Comparison of ENCODE assay signal across 9 cellular contexts in genomic region chr5:146533260-146533857, GRCh38. TPM values are rescaled to one million over a fixed set of nuclear protein-coding genes. Genes with fewer than 3 reads are reported as not detected.
DNase-seq lines count a peak whose midpoint lies in the region; ATAC-seq and TF ChIP-seq lines count a peak whose summit lies in the region.
"Had no signal": no experiment of that assay in that cellular context is flagged by ENCODE, and none has a peak within 500 bp of the region (broad histone marks: within the 10 kb centered on the region; RNA-seq: fewer than 3 reads in every experiment).

No MANE protein-coding gene starts in this region.

- H3K36me3 ChIP-seq in HCT116 (ENCODE audit: control insufficient read depth in 1 of 2, insufficient read depth in 2 of 2, low read length in 2 of 2) (no peaks in the 10 kb centered on the region), MG63 (no peaks in the 10 kb centered on the region), psoas muscle (ENCODE audit: insufficient read depth in 1 of 2, low read depth in 1 of 2) (no peaks in the 10 kb centered on the region)

- H3K27ac ChIP-seq in HCT116 (ENCODE audit: low read depth, low read length) (no peak overlapping the region), psoas muscle (no peak overlapping the region)

- H4K20me1 ChIP-seq in HCT116 (ENCODE audit: insufficient read depth) = no peaks in the 10 kb centered on the region

- TF ChIP-seq POLR2A in HCT116 (IDR thresholded peaks at IDR 0.05; ENCODE audit: borderline replicate concordance, extremely low read depth, insufficient read depth, insufficient read length) = no peak

- intact Hi-C loops in HCT116 (cut with micrococcal nuclease) = loop anchor here (1.0 to 5.0 kb wide), 4 partner anchors 433 to 1044 kb away; no protein-coding TSS in a partner anchor
- intact Hi-C loops in psoas muscle (cut with DNase I) = loop anchor here (5.0 kb wide), 2 partner anchors 654 to 659 kb away; no protein-coding TSS in a partner anchor

- no peaks in the 10 kb centered on the region for H3K9me3 Mint-ChIP-seq in glutamatergic neuron (ENCODE audit: unreplicated experiment)

- DNase-seq in HCT116 (ENCODE audit: low read depth, low spot score) (peak; percentile 73), MG63 (peak; percentile 59), SHP77 treated with DMSO at 0.1 percent for 48 hours (lab: John Stamatoyannopoulos, UW) (peak; percentile 21), glutamatergic neuron (peak; percentile 83), psoas muscle (peak; percentile 39 to 64), OCI-M2 (lab: John Stamatoyannopoulos, UW; ENCODE audit: unreplicated experiment) (no peak)
- DNase-seq in activated gamma-delta T cell treated with anti-CD3 and anti-CD28 coated beads, Interleukin-2, amount 50 U/mL, for 16 hours (ENCODE audit: low read depth) = peak; percentile 54

- peaks cover 2% of the 10 kb centered on the region for H3K4me1 Mint-ChIP-seq in glutamatergic neuron (ENCODE audit: low read depth, unreplicated experiment)

- H3K4me2 ChIP-seq in HCT116 (ENCODE audit: low read length) = peak overlapping the region; percentile 31; the same call in 1 of the 2 replicates

- peaks cover 3% of the 10 kb centered on the region for H3K27me3 Mint-ChIP-seq in glutamatergic neuron (ENCODE audit: unreplicated experiment)

- peak overlapping the region; percentile 99 for H2AFZ ChIP-seq in HCT116 (ENCODE audit: low read depth, low read length, poor library complexity, severe bottlenecking)

- BruUV-seq in HCT116 (replicated peaks; lab: Mats Ljungman, UMichigan) = no TSS peak

- no peak overlapping the region for H3K9ac ChIP-seq in HCT116 (ENCODE audit: low read length)

- POLR2A ChIA-PET in HCT116 (lab: Charles Lee) = no interaction called here

- H3K27me3 ChIP-seq in HCT116 (ENCODE audit: insufficient read depth, low read length) (no peaks in the 10 kb centered on the region), MG63 (0 out of 2 replicates have a peak, but pooled peaks cover under 1% of the 10 kb centered on the region), psoas muscle (ENCODE audit: insufficient read depth in 3 of 3, low read length in 2 of 3) (no peaks in the 10 kb centered on the region)

- 44 to 50% (median 47%) methylated on average over 7 of the region's 7 CpGs for WGBS in psoas muscle, 3 donors

- H3K4me1 ChIP-seq in HCT116 (ENCODE audit: control insufficient read depth in 1 of 2, insufficient read depth in 2 of 2, low read length in 2 of 2) = peaks cover 0 to 3% of the 10 kb centered on the region in 2 experiments; a peak in 2 of 4 replicates
- no peaks in the 10 kb centered on the region for H3K4me1 ChIP-seq in psoas muscle

- TF ChIP-seq CTCF in GM12801 (IDR thresholded peaks at IDR 0.05; ENCODE audit: extremely low read depth, insufficient read length) (peak; percentile 65), HCT116 (IDR thresholded peaks at IDR 0.05 in 2 of 3, conservative IDR thresholded peaks at IDR 0.05 in 1 of 3; ENCODE audit: borderline replicate concordance in 1 of 3, insufficient read depth in 1 of 3, low read depth in 2 of 3, low read length in 2 of 3) (peak; percentile 70 to 88 (median 77)), glutamatergic neuron (IDR thresholded peaks at IDR 0.05; ENCODE audit: partially characterized antibody, unreplicated experiment) (peak; percentile 87), psoas muscle (IDR thresholded peaks at IDR 0.05) (peak; percentile 62)

- ATAC-seq in HCT116 (peak; percentile 97), psoas muscle (peak; percentile 42 to 73 (median 61))

- no peak overlapping the region for H3K27ac Mint-ChIP-seq in glutamatergic neuron (ENCODE audit: unreplicated experiment)

- no peaks in the 10 kb centered on the region for H3K9me2 ChIP-seq in HCT116 (ENCODE audit: insufficient read depth)

- H3K4me3 Mint-ChIP-seq in glutamatergic neuron (ENCODE audit: unreplicated experiment) = no peak overlapping the region

- no peaks in the 10 kb centered on the region for H3K79me2 ChIP-seq in HCT116 (ENCODE audit: insufficient read depth, low read length)

- CTCF ChIA-PET in HCT116 (lab: Charles Lee) = interaction anchor here (0.6 to 5.6 kb wide), 21 partner anchors 9 to 1045 kb away, joined by 3 to 78 read pairs (median 4); partner anchors contain the start of gene GPR151

- H3K9me3 ChIP-seq in HCT116 (ENCODE audit: control insufficient read depth in 1 of 2, insufficient read depth in 1 of 2, low read depth in 1 of 2, low read length in 2 of 2) = no peaks in the 10 kb centered on the region
- H3K9me3 ChIP-seq in MG63 = no peaks in the 10 kb centered on the region
- no peaks in the 10 kb centered on the region for H3K9me3 ChIP-seq in psoas muscle

- no peak overlapping the region for H3K4me3 ChIP-seq in HCT116 (replicated peaks in 1 of 2; ENCODE audit: low read depth in 1 of 2, low read length in 2 of 2)
- H3K4me3 ChIP-seq in MG63 = no peak overlapping the region
- no peak overlapping the region for H3K4me3 ChIP-seq in psoas muscle

- RAD21 ChIA-PET in HCT116 (lab: Charles Lee; ENCODE audit: low non-redundant PET in 1 of 2, low total read pairs in 2 of 2, uncharacterized antibody in 2 of 2, unreplicated experiment in 2 of 2) = interaction anchor here (0.7 to 1.5 kb wide), 4 partner anchors 433 to 836 kb away, joined by 3 to 9 read pairs (median 5); no protein-coding TSS in a partner anchor

- H3K36me3 Mint-ChIP-seq in glutamatergic neuron (ENCODE audit: unreplicated experiment) = no peaks in the 10 kb centered on the region

- TF ChIP-seq RAD21 in HCT116 (IDR thresholded peaks at IDR 0.05; ENCODE audit: low read depth) = peak; percentile 91

TF ChIP-seq in HCT116, 20 proteins besides CTCF, POLR2A, EP300 and RAD21:
- peak; percentile 62 for TF ChIP-seq YY1 (IDR thresholded peaks at IDR 0.05; ENCODE audit: extremely low read depth, insufficient replicate concordance, low read depth, low read length)
- no peak for TF ChIP-seq JUND (IDR thresholded peaks at IDR 0.05)
- TF ChIP-seq ELF1 (IDR thresholded peaks at IDR 0.05; ENCODE audit: borderline replicate concordance, low read depth) = 0 out of 2 replicates have a peak, but pooled peaks have one; percentile 16

RNA-seq across cellular contexts. Expression of gene GPR151, which starts 17.4 kb away (rescaled TPM):
- total RNA-seq in HCT116 (2021; ENCODE audit: unreplicated experiment) (not detected), glutamatergic neuron (ENCODE audit: unreplicated experiment) (not detected), psoas muscle (not detected)
- polyA plus RNA-seq in HCT116 (2012) = not detected in 2 replicates
- not detected in 2 replicates for total RNA-seq in MG63 (2014; rRNA removed; shearing (Covaris generic); ENCODE audit: low replicate concordance)
- polyA plus RNA-seq in psoas muscle = not detected
- total RNA-seq: subcutaneous adipose tissue had no signal
